Comparison of ENCODE assay signal across 1 cellular context in genomic region chr6:3294921-3295871, GRCh38.
A peak's percentile ranks its signal among the peaks of the same experiment; 100 is the strongest.
TF ChIP-seq lines count a peak whose summit lies in the region.

No MANE protein-coding gene starts in this region.

TF ChIP-seq in HepG2, 621 proteins besides CTCF, POLR2A, EP300 and RAD21 (continued from another document):
- TF ChIP-seq ETS1 (CRISPR knock-in tag; IDR thresholded peaks at IDR 0.05) (no peak), MED1 (CRISPR knock-in tag; IDR thresholded peaks at IDR 0.05) (no peak), SALL1 (CRISPR knock-in tag; IDR thresholded peaks at IDR 0.05) (peak; percentile 21; the same call in 1 of the 2 replicates), HDAC2 (CRISPR knock-in tag; IDR thresholded peaks at IDR 0.05) (no peak), UBTF (CRISPR knock-in tag; IDR thresholded peaks at IDR 0.05) (0 out of 2 replicates have a peak, but pooled peaks have one; percentile 18), ZNF784 (CRISPR knock-in tag; IDR thresholded peaks at IDR 0.05; ENCODE audit: borderline replicate concordance) (no peak), NR0B2 (CRISPR knock-in tag; IDR thresholded peaks at IDR 0.05) (no peak), ZZZ3 (CRISPR knock-in tag; IDR thresholded peaks at IDR 0.05; ENCODE audit: borderline replicate concordance) (no peak), MAZ (IDR thresholded peaks at IDR 0.05; ENCODE audit: borderline replicate concordance, low read depth, low read length) (0 out of 2 replicates have a peak, but pooled peaks have one; percentile 8), MAZ (CRISPR knock-in tag; IDR thresholded peaks at IDR 0.05; ENCODE audit: low read depth) (no peak), ZNF414 (CRISPR knock-in tag; IDR thresholded peaks at IDR 0.05) (no peak), HOXA5 (CRISPR knock-in tag; IDR thresholded peaks at IDR 0.05) (no peak), SMC3 (IDR thresholded peaks at IDR 0.05; ENCODE audit: low read length) (peak; percentile 12; the same call in 1 of the 2 replicates), ZNF263 (CRISPR knock-in tag; IDR thresholded peaks at IDR 0.05) (peak; percentile 62; the same call in 1 of the 2 replicates)
- TF ChIP-seq, protein P1, sequence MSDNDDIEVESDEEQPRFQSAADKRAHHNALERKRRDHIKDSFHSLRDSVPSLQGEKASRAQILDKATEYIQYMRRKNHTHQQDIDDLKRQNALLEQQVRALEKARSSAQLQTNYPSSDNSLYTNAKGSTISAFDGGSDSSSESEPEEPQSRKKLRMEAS (IDR thresholded peaks at IDR 0.05), result no peak
- TF ChIP-seq, protein P2, sequence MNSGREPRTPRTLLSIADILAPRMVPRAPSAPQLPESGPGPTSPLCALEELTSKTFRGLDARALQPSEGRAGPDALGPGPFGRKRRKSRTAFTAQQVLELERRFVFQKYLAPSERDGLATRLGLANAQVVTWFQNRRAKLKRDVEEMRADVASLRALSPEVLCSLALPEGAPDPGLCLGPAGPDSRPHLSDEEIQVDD (CRISPR knock-in tag; IDR thresholded peaks at IDR 0.05; ENCODE audit: borderline replicate concordance), result no peak
- TF ChIP-seq, protein P3, sequence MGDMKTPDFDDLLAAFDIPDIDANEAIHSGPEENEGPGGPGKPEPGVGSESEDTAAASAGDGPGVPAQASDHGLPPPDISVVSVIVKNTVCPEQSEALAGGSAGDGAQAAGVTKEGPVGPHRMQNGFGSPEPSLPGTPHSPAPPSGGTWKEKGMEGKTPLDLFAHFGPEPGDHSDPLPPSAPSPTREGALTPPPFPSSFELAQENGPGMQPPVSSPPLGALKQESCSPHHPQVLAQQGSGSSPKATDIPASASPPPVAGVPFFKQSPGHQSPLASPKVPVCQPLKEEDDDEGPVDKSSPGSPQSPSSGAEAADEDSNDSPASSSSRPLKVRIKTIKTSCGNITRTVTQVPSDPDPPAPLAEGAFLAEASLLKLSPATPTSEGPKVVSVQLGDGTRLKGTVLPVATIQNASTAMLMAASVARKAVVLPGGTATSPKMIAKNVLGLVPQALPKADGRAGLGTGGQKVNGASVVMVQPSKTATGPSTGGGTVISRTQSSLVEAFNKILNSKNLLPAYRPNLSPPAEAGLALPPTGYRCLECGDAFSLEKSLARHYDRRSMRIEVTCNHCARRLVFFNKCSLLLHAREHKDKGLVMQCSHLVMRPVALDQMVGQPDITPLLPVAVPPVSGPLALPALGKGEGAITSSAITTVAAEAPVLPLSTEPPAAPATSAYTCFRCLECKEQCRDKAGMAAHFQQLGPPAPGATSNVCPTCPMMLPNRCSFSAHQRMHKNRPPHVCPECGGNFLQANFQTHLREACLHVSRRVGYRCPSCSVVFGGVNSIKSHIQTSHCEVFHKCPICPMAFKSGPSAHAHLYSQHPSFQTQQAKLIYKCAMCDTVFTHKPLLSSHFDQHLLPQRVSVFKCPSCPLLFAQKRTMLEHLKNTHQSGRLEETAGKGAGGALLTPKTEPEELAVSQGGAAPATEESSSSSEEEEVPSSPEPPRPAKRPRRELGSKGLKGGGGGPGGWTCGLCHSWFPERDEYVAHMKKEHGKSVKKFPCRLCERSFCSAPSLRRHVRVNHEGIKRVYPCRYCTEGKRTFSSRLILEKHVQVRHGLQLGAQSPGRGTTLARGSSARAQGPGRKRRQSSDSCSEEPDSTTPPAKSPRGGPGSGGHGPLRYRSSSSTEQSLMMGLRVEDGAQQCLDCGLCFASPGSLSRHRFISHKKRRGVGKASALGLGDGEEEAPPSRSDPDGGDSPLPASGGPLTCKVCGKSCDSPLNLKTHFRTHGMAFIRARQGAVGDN (CRISPR knock-in tag; IDR thresholded peaks at IDR 0.05), result peak; percentile 41; the same call in 1 of the 2 replicates
